ENCODE assay signal across 1 cellular context in genomic region chr17:1386265-1386664, GRCh38.
TF ChIP-seq lines count a peak whose summit lies in the region.

No MANE protein-coding gene starts in this region.

TF ChIP-seq in WTC11, 78 proteins besides CTCF, POLR2A, EP300 and RAD21 (continued from another document):
- TF ChIP-seq STAT6 (CRISPR knock-in tag; conservative IDR thresholded peaks at IDR 0.05; ENCODE audit: low read depth) (no peak), OVOL2 (CRISPR knock-in tag; IDR thresholded peaks at IDR 0.05; ENCODE audit: borderline replicate concordance) (no peak), ZMAT4 (CRISPR knock-in tag; IDR thresholded peaks at IDR 0.05) (no peak), ZSCAN18 (CRISPR knock-in tag; IDR thresholded peaks at IDR 0.05) (no peak), CBFB (CRISPR knock-in tag; IDR thresholded peaks at IDR 0.05; ENCODE audit: low read depth) (no peak), CDX4 (CRISPR knock-in tag; IDR thresholded peaks at IDR 0.05; ENCODE audit: borderline replicate concordance) (no peak), ZNF532 (CRISPR knock-in tag; IDR thresholded peaks at IDR 0.05; ENCODE audit: borderline replicate concordance) (no peak), ZBTB43 (CRISPR knock-in tag; IDR thresholded peaks at IDR 0.05) (no peak), ZNF138 (CRISPR knock-in tag; conservative IDR thresholded peaks at IDR 0.05) (no peak), GRHL2 (CRISPR knock-in tag; IDR thresholded peaks at IDR 0.05; ENCODE audit: insufficient replicate concordance, severe bottlenecking) (no peak), MLX (CRISPR knock-in tag; IDR thresholded peaks at IDR 0.05) (no peak), MYBL2 (CRISPR knock-in tag; IDR thresholded peaks at IDR 0.05) (no peak), JUN (CRISPR knock-in tag; IDR thresholded peaks at IDR 0.05) (no peak), ARID4B (CRISPR knock-in tag; IDR thresholded peaks at IDR 0.05; ENCODE audit: borderline replicate concordance) (no peak)
TF ChIP-seq in WTC11: peak in this region for 0.
